13 cellular contexts compared by ENCODE assay signal in genomic region chr7:138138244-138138643, GRCh38.
"Had no signal": no experiment of that assay in that cellular context is flagged by ENCODE, and none has a peak within 500 bp of the region (broad histone marks: within the 10 kb centered on the region; RNA-seq: fewer than 3 reads in every experiment).

No MANE protein-coding gene starts in this region.

- ATAC-seq: activated T-helper 17 cell treated with anti-CD3 and anti-CD28 coated beads, Interleukin-2, amount 50 U/mL, for 72 hours; left colon; stimulated activated effector memory CD8-positive, alpha-beta T cell treated with anti-CD3 and anti-CD28 coated beads, Interleukin-12 subunit alpha, Interleukin-12 subunit beta, amount 100 ng/mL, for 72 hours; WTC11 had no signal

- DNase-seq: activated CD4-positive, alpha-beta T cell treated with anti-CD3 and anti-CD28 coated beads for 48 hours; activated naive CD4-positive, alpha-beta T cell treated with anti-CD3 and anti-CD28 coated beads for 36 hours; activated T-cell treated with anti-CD3 and anti-CD28 coated beads for 4 hours; left colon; naive B cell; small intestine; trophoblast cell had no signal

- H3K36me3 ChIP-seq: cardiac muscle cell, esophagus muscularis mucosa had no signal

- H3K4me3 ChIP-seq: cardiac muscle cell, esophagus muscularis mucosa, lung had no signal

- H3K9me3 ChIP-seq: esophagus muscularis mucosa had no signal

- H3K27me3 ChIP-seq: cardiac muscle cell, esophagus muscularis mucosa had no signal

- H3K4me1 ChIP-seq: esophagus muscularis mucosa had no signal

- H3K27ac ChIP-seq: cardiac muscle cell, esophagus muscularis mucosa had no signal
